Comparison of ENCODE assay signal across 26 cellular contexts in genomic region chr2:55200416-55200815, GRCh38.
"Had no signal": no experiment of that assay in that cellular context is flagged by ENCODE, and none has a peak within 500 bp of the region (broad histone marks: within the 10 kb centered on the region; RNA-seq: fewer than 3 reads in every experiment).

No MANE protein-coding gene starts in this region.

- H3K9ac ChIP-seq: neural progenitor cell, parathyroid adenoma had no signal

- DNase-seq: natural killer cell; occipital lobe; ovary; posterior cingulate gyrus; psoas muscle; right cardiac atrium; right lobe of liver; sigmoid colon; small intestine; stimulated activated CD4-positive, alpha-beta T cell treated with anti-CD3 and anti-CD28 coated beads, Interleukin-15, amount 100 ng/mL, for 24 hours; stimulated activated CD4-positive, alpha-beta T cell treated with anti-CD3 and anti-CD28 coated beads, Interleukin-2, amount 100 ng/mL, for 24 hours; stimulated activated CD4-positive, alpha-beta T cell treated with anti-CD3 and anti-CD28 coated beads, Interleukin-2, amount 100 ng/mL, for 48 hours; stimulated activated CD4-positive, alpha-beta T cell treated with anti-CD3 and anti-CD28 coated beads, Interleukin-4, amount 100 ng/mL, for 24 hours; stimulated activated naive B cell treated with anti-CD40 and anti-IgM and Interleukin-4, amounts not matched to agents 10 μg/mL and 1 μg/mL and 100 μg/mL, for 72 hours; stimulated activated naive CD4-positive, alpha-beta T cell treated with Interleukin-2 at 50 U/mL for 16 hours; stomach; thyroid gland; trophoblast cell; upper lobe of left lung had no signal

- H3K79me2 ChIP-seq: parathyroid adenoma had no signal

- H3K27ac ChIP-seq: neural progenitor cell, ovary, parathyroid adenoma, psoas muscle, right lobe of liver, sigmoid colon, stomach, thoracic aorta, thyroid gland, tibial nerve, upper lobe of left lung, vagina had no signal

- ATAC-seq: natural killer cell; psoas muscle; right cardiac atrium; right lobe of liver; stimulated activated effector memory CD8-positive, alpha-beta T cell treated with anti-CD3 and anti-CD28 coated beads, Interleukin-12 subunit alpha, Interleukin-12 subunit beta, amount 100 ng/mL, for 72 hours; stimulated activated naive B cell treated with anti-CD40 and anti-IgM and Interleukin-4, amounts not matched to agents 10 μg/mL and 1 μg/mL and 100 μg/mL, for 72 hours had no signal

- H3K4me1 ChIP-seq: neural progenitor cell, parathyroid adenoma, psoas muscle, right lobe of liver, sigmoid colon, stomach, thyroid gland, tibial nerve, upper lobe of left lung, vagina had no signal

- FAIRE-seq: small intestine, urothelium cell line had no signal

- H3K27me3 ChIP-seq: neural progenitor cell, ovary, right lobe of liver, sigmoid colon, stomach, thyroid gland, tibial nerve, upper lobe of left lung, vagina had no signal

- H3K4me3 ChIP-seq: neural progenitor cell, ovary, psoas muscle, right lobe of liver, sigmoid colon, stomach, thoracic aorta, thyroid gland, tibial nerve, upper lobe of left lung, vagina had no signal

- H3K9me3 ChIP-seq: ovary, right lobe of liver, thyroid gland, upper lobe of left lung, vagina had no signal

- H3K4me2 ChIP-seq: neural progenitor cell had no signal

- H2AFZ ChIP-seq: neural progenitor cell, parathyroid adenoma had no signal

- H3K36me3 ChIP-seq: ovary, right lobe of liver, thyroid gland had no signal
